9 cellular contexts compared by ENCODE assay signal in the genomic region with DNA sequence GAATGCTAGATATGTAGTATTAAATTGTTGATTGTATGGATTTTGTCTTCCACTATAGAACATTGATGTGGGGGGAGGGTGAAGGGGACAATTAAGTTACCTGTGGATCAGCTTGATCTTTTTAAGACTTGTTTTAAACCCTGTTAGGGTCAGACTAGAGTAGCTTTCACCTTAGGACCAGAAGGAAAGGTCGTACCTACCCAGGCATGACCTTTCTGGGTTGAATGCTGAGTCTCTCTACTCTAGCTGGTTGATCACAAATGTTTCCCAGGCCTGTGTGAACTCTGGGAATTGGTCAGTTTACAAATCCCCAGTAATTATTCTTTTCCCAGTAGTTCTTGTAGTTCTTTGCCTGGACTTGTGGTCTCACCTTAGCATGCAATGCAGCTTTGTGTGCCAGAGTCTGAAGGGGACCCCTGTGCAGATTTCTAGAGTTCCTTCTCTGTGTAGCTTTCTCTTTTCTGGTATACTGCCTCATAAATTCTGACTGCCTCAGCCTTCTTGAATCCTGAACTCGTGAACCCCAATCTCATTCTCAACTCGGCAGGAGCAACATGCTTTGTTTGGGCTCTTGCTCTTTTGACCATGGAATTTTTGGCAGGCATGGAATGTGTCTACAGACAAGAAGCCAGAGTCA. TPM values are rescaled to one million over a fixed set of nuclear protein-coding genes. Genes with fewer than 3 reads are reported as not detected.
DNase-seq lines count a peak whose midpoint lies in the region; ATAC-seq and TF ChIP-seq lines count a peak whose summit lies in the region.
"Had no signal": no experiment of that assay in that cellular context is flagged by ENCODE, and none has a peak within 500 bp of the region (broad histone marks: within the 10 kb centered on the region; RNA-seq: fewer than 3 reads in every experiment).

No MANE protein-coding gene starts in this region.

- no peak for ATAC-seq in activated T-cell treated with anti-CD3 and anti-CD28 coated beads, Interleukin-2, amount 50 U/mL, for 4 hours
- no peak for ATAC-seq in GM21360 (IDR thresholded peaks at IDR 0.05; ENCODE audit: unreplicated experiment)

- peaks cover 55% of the 10 kb centered on the region for H3K4me1 Mint-ChIP-seq in activated T-cell treated with anti-CD3 and anti-CD28 coated beads, Interleukin-2, amount 50 U/mL, for 4 hours (ENCODE audit: low read depth)
- H3K4me1 Mint-ChIP-seq in activated naive CD8-positive, alpha-beta T cell treated with anti-CD3 and anti-CD28 coated beads for 36 hours = peaks cover 45% of the 10 kb centered on the region

- H3K27me3 ChIP-seq in thyroid gland = no peaks in the 10 kb centered on the region

- peaks cover 4% of the 10 kb centered on the region for H3K9me3 Mint-ChIP-seq in activated T-cell treated with anti-CD3 and anti-CD28 coated beads, Interleukin-2, amount 50 U/mL, for 4 hours
- peaks cover 4% of the 10 kb centered on the region for H3K9me3 Mint-ChIP-seq in activated naive CD8-positive, alpha-beta T cell treated with anti-CD3 and anti-CD28 coated beads for 36 hours

- intact Hi-C loops in thyroid gland (cut with DNase I) = no loop called here
- intact Hi-C loops in posterior vena cava (cut with DNase I) = no loop called here

- 47 to 50% methylated on average over 3 of the region's 3 CpGs for WGBS in thyroid gland, 2 donors

- H3K36me3 Mint-ChIP-seq in activated T-cell treated with anti-CD3 and anti-CD28 coated beads, Interleukin-2, amount 50 U/mL, for 4 hours (ENCODE audit: insufficient read depth) = peaks cover 31% of the 10 kb centered on the region
- H3K36me3 Mint-ChIP-seq in activated naive CD8-positive, alpha-beta T cell treated with anti-CD3 and anti-CD28 coated beads for 36 hours = peaks cover 59% of the 10 kb centered on the region

- no peaks in the 10 kb centered on the region for H3K9me3 ChIP-seq in thyroid gland

- H3K4me1 ChIP-seq in thyroid gland = peaks cover 6 to 14% of the 10 kb centered on the region in 2 donors

- H3K27ac Mint-ChIP-seq in activated naive CD8-positive, alpha-beta T cell treated with anti-CD3 and anti-CD28 coated beads for 36 hours = peak overlapping the region; percentile 99

- no peak for TF ChIP-seq CTCF in thyroid gland (IDR thresholded peaks at IDR 0.05)

- DNase-seq in activated T-cell treated with anti-CD3 and anti-CD28 coated beads, Interleukin-2, amount 50 U/mL, for 4 hours = no peak
- no peak for DNase-seq in activated T-cell treated with anti-CD3 and anti-CD28 coated beads, Interleukin-2, amount 50 U/mL, for 1 hour
- DNase-seq in activated naive CD8-positive, alpha-beta T cell treated with anti-CD3 and anti-CD28 coated beads for 36 hours = no peak
- peak; percentile 85 for DNase-seq in islet precursor cell
- no peak for DNase-seq in thyroid gland
- DNase-seq in posterior vena cava (ENCODE audit: low spot score) = no peak
- DNase-seq in NOMO-1 treated with dmso at 0.1 percent for 144 hours (lab: John Stamatoyannopoulos, UW; ENCODE audit: unreplicated experiment) = no peak
- DNase-seq: C1 segment of cervical spinal cord had no signal

- peak overlapping the region; percentile 60 for H3K4me3 Mint-ChIP-seq in activated T-cell treated with anti-CD3 and anti-CD28 coated beads, Interleukin-2, amount 50 U/mL, for 4 hours
- peak overlapping the region; percentile 8 for H3K4me3 Mint-ChIP-seq in activated naive CD8-positive, alpha-beta T cell treated with anti-CD3 and anti-CD28 coated beads for 36 hours

- H3K27ac ChIP-seq in thyroid gland = peak overlapping the region in 2 of 3 donors; percentile 7 to 31

- TF ChIP-seq POLR2A in thyroid gland (IDR thresholded peaks at IDR 0.05) = no peak

- no peaks in the 10 kb centered on the region for H3K36me3 ChIP-seq in thyroid gland

- H3K4me3 ChIP-seq in thyroid gland (replicated peaks in 1 of 3) = no peak overlapping the region

- H3K27me3 Mint-ChIP-seq in activated T-cell treated with anti-CD3 and anti-CD28 coated beads, Interleukin-2, amount 50 U/mL, for 4 hours (ENCODE audit: low read depth) = no peaks in the 10 kb centered on the region
- no peaks in the 10 kb centered on the region for H3K27me3 Mint-ChIP-seq in activated naive CD8-positive, alpha-beta T cell treated with anti-CD3 and anti-CD28 coated beads for 36 hours

RNA-seq across cellular contexts. Expression of a gene that starts 54.0 kb away (rescaled TPM):
- total RNA-seq in activated T-cell treated with anti-CD3 and anti-CD28 coated beads, Interleukin-2, amount 50 U/mL, for 4 hours = 100 to 1,000 TPM; 128 to 138 (median 134) TPM
- total RNA-seq in activated naive CD8-positive, alpha-beta T cell treated with anti-CD3 and anti-CD28 coated beads for 36 hours = 100 to 1,000 TPM; 137 to 143 TPM
- 100 to 1,000 TPM in 3 of 4 donors, 10 to 100 TPM in 1; 98.5 to 168 (median 125) TPM for total RNA-seq in thyroid gland
- total RNA-seq in posterior vena cava = 100 to 1,000 TPM; 259 to 390 TPM

RNA-seq across cellular contexts. Expression of a gene that starts 54.3 kb away (rescaled TPM):
- 10 to 100 TPM; 45.4 to 50.9 (median 47.4) TPM for total RNA-seq in activated T-cell treated with anti-CD3 and anti-CD28 coated beads, Interleukin-2, amount 50 U/mL, for 4 hours
- total RNA-seq in activated naive CD8-positive, alpha-beta T cell treated with anti-CD3 and anti-CD28 coated beads for 36 hours = 10 to 100 TPM; 52.7 to 55.2 TPM
- total RNA-seq in thyroid gland (10 to 100 TPM in 3 of 4 donors, 1 to 10 TPM in 1; 9.6 to 27.4 (median 21.7) TPM), posterior vena cava (10 to 100 TPM; 13.0 to 17.4 TPM)
